Comparison of ENCODE assay signal across 1 cellular context in the genomic region with DNA sequence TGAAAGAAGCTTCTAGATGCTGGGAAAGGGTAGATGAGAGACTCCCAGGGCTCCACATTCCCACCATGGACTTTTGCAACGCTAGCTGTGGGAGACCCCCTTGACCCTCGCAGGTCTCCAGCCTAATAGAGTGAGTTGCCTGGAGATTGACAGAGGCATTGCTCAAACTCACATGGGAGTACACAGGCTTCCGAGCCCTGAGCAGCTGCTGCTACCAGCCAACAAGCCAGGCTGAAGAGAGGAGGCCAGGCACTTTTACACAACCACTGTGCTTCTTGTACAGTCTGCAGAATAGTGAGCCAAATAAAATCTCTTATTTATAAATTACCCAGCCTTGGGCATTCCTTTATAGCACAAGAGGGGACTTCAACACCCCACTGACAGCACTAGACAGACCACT.
TF ChIP-seq lines count a peak whose summit lies in the region.

No MANE protein-coding gene starts in this region.

TF ChIP-seq in HepG2, 621 proteins besides CTCF, POLR2A, EP300 and RAD21 (continued from another document):
- TF ChIP-seq, protein P1, sequence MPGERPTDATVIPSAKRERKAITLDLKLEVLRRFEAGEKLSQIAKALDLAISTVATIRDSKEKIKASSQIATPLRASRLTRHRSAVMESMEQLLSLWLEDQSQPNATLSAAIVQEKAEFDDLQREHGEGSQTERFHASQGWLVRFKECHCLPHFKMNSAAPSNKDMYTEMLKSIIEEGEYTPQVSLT (CRISPR knock-in tag; IDR thresholded peaks at IDR 0.05; ENCODE audit: borderline replicate concordance, low read depth) = no peak
- TF ChIP-seq ZNF567 (CRISPR knock-in tag; IDR thresholded peaks at IDR 0.05; ENCODE audit: borderline replicate concordance) (no peak), SMARCE1 (IDR thresholded peaks at IDR 0.05; ENCODE audit: borderline replicate concordance) (no peak), PAWR (CRISPR knock-in tag; IDR thresholded peaks at IDR 0.05; ENCODE audit: borderline replicate concordance) (no peak)
- TF ChIP-seq, protein P2, sequence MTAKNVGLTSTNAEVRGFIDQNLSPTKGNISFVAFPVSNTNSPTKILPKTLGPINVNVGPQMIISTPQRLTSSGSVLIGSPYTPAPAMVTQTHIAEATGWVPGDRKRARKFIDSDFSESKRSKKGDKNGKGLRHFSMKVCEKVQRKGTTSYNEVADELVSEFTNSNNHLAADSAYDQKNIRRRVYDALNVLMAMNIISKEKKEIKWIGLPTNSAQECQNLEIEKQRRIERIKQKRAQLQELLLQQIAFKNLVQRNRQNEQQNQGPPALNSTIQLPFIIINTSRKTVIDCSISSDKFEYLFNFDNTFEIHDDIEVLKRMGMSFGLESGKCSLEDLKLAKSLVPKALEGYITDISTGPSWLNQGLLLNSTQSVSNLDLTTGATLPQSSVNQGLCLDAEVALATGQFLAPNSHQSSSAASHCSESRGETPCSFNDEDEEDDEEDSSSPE (CRISPR knock-in tag; IDR thresholded peaks at IDR 0.05) = no peak
